In the genomic region with DNA sequence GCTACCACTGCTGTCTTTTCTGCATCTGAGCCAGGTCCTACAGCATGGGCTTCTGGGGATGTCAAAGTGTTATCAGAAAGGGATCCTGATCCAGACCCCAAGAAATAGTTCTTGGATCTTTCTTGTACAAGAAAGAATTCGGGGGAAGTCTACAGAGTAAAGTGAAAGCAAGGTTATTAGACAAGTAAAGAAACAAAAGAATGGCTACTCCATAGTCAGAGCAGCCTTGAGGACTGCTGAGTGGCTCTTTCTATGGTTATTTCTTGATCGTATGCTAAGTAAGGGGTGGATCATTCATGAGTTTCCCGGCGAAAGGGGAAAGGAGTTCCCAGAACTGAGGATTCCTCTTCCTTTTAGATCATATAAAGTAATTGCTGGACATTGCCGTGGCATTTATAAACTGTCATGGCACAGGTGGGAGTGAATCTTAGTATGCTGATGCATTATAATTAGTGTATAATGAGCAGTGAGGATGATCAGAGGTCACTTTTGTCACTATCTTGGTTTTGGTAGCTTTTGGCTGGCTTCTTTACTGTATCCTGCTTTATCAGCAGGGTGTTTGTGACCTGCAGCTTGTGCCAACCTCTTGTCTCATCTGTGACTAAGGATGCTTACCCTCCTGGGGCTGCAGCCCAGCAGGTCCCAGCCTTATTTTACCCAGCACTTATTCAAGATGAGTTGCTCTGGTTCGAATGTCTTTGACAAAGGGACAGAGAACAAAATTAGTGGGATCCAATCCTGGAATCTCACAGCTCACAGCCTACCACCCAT, we compare ENCODE assay signal across 1 cellular context.
TF ChIP-seq lines count a peak whose summit lies in the region.

No MANE protein-coding gene starts in this region.

TF ChIP-seq in GM23338, 12 proteins besides CTCF, POLR2A, EP300 and RAD21:
- TF ChIP-seq ZNF331 (CRISPR knock-in tag; IDR thresholded peaks at IDR 0.05; ENCODE audit: low read depth) (no peak), CREB1 (CRISPR knock-in tag; IDR thresholded peaks at IDR 0.05; ENCODE audit: low read depth) (no peak), EZH2phosphoT487 (IDR thresholded peaks at IDR 0.05; ENCODE audit: unreplicated experiment) (no peak), ZNF114 (CRISPR knock-in tag; IDR thresholded peaks at IDR 0.05) (no peak), POLR2AphosphoS5 (IDR thresholded peaks at IDR 0.05; ENCODE audit: low read depth) (no peak), NANOG (IDR thresholded peaks at IDR 0.05; ENCODE audit: borderline replicate concordance) (no peak), EZH2 (IDR thresholded peaks at IDR 0.05; ENCODE audit: low read depth, unreplicated experiment) (no peak), STAT1 (IDR thresholded peaks at IDR 0.05; ENCODE audit: unreplicated experiment) (no peak), JUNB (IDR thresholded peaks at IDR 0.05; ENCODE audit: unreplicated experiment) (no peak)
- TF ChIP-seq, protein P1, sequence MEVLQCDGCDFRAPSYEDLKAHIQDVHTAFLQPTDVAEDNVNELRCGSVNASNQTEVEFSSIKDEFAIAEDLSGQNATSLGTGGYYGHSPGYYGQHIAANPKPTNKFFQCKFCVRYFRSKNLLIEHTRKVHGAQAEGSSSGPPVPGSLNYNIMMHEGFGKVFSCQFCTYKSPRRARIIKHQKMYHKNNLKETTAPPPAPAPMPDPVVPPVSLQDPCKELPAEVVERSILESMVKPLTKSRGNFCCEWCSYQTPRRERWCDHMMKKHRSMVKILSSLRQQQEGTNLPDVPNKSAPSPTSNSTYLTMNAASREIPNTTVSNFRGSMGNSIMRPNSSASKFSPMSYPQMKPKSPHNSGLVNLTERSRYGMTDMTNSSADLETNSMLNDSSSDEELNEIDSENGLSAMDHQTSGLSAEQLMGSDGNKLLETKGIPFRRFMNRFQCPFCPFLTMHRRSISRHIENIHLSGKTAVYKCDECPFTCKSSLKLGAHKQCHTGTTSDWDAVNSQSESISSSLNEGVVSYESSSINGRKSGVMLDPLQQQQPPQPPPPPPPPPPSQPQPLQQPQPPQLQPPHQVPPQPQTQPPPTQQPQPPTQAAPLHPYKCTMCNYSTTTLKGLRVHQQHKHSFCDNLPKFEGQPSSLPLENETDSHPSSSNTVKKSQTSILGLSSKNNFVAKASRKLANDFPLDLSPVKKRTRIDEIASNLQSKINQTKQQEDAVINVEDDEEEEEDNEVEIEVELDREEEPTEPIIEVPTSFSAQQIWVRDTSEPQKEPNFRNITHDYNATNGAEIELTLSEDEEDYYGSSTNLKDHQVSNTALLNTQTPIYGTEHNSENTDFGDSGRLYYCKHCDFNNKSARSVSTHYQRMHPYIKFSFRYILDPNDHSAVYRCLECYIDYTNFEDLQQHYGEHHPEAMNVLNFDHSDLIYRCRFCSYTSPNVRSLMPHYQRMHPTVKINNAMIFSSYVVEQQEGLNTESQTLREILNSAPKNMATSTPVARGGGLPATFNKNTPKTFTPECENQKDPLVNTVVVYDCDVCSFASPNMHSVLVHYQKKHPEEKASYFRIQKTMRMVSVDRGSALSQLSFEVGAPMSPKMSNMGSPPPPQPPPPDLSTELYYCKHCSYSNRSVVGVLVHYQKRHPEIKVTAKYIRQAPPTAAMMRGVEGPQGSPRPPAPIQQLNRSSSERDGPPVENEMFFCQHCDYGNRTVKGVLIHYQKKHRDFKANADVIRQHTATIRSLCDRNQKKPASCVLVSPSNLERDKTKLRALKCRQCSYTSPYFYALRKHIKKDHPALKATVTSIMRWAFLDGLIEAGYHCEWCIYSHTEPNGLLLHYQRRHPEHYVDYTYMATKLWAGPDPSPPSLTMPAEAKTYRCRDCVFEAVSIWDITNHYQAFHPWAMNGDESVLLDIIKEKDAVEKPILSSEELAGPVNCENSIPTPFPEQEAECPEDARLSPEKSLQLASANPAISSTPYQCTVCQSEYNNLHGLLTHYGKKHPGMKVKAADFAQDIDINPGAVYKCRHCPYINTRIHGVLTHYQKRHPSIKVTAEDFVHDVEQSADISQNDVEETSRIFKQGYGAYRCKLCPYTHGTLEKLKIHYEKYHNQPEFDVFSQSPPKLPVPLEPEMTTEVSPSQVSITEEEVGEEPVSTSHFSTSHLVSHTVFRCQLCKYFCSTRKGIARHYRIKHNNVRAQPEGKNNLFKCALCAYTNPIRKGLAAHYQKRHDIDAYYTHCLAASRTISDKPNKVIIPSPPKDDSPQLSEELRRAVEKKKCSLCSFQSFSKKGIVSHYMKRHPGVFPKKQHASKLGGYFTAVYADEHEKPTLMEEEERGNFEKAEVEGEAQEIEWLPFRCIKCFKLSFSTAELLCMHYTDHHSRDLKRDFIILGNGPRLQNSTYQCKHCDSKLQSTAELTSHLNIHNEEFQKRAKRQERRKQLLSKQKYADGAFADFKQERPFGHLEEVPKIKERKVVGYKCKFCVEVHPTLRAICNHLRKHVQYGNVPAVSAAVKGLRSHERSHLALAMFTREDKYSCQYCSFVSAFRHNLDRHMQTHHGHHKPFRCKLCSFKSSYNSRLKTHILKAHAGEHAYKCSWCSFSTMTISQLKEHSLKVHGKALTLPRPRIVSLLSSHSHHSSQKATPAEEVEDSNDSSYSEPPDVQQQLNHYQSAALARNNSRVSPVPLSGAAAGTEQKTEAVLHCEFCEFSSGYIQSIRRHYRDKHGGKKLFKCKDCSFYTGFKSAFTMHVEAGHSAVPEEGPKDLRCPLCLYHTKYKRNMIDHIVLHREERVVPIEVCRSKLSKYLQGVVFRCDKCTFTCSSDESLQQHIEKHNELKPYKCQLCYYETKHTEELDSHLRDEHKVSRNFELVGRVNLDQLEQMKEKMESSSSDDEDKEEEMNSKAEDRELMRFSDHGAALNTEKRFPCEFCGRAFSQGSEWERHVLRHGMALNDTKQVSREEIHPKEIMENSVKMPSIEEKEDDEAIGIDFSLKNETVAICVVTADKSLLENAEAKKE (CRISPR knock-in tag; IDR thresholded peaks at IDR 0.05): no peak
- TF ChIP-seq, protein P2, sequence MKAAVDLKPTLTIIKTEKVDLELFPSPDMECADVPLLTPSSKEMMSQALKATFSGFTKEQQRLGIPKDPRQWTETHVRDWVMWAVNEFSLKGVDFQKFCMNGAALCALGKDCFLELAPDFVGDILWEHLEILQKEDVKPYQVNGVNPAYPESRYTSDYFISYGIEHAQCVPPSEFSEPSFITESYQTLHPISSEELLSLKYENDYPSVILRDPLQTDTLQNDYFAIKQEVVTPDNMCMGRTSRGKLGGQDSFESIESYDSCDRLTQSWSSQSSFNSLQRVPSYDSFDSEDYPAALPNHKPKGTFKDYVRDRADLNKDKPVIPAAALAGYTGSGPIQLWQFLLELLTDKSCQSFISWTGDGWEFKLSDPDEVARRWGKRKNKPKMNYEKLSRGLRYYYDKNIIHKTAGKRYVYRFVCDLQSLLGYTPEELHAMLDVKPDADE (IDR thresholded peaks at IDR 0.05): no peak
- TF ChIP-seq, protein P3, sequence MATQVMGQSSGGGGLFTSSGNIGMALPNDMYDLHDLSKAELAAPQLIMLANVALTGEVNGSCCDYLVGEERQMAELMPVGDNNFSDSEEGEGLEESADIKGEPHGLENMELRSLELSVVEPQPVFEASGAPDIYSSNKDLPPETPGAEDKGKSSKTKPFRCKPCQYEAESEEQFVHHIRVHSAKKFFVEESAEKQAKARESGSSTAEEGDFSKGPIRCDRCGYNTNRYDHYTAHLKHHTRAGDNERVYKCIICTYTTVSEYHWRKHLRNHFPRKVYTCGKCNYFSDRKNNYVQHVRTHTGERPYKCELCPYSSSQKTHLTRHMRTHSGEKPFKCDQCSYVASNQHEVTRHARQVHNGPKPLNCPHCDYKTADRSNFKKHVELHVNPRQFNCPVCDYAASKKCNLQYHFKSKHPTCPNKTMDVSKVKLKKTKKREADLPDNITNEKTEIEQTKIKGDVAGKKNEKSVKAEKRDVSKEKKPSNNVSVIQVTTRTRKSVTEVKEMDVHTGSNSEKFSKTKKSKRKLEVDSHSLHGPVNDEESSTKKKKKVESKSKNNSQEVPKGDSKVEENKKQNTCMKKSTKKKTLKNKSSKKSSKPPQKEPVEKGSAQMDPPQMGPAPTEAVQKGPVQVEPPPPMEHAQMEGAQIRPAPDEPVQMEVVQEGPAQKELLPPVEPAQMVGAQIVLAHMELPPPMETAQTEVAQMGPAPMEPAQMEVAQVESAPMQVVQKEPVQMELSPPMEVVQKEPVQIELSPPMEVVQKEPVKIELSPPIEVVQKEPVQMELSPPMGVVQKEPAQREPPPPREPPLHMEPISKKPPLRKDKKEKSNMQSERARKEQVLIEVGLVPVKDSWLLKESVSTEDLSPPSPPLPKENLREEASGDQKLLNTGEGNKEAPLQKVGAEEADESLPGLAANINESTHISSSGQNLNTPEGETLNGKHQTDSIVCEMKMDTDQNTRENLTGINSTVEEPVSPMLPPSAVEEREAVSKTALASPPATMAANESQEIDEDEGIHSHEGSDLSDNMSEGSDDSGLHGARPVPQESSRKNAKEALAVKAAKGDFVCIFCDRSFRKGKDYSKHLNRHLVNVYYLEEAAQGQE (IDR thresholded peaks at IDR 0.05; ENCODE audit: unreplicated experiment): no peak
